In the genomic region with DNA sequence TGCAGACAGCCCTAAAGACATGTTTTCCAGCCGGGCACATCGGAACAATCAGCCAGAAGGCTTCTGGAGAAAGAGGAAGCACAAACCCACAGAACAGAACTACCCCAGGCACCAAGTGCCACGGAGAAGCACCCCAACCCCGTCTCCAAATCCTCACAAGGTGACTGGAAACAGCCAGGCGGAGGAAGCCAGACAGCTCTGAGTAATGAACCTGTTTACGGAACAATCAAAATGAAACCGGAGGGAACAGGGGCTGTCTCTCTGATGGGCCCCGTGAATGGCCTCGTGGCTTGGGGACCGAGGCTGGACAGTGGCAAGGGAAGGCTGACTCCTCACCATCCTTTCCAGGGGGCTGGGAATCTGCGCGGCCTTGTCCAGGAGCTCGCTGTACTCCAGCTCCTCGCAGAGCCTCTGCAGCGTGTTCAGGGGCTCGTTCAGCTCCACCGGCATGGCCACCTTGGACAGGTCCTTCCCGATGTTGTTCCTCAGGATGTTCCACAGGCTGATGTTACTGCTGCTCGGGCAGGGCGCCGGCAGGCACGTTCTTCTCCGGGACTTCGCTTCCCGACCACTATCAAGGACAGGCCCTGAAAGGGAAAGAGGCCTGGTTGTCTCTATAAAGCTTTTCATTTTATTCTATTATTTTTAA, we compare ENCODE assay signal across 9 cellular contexts.
A peak's percentile ranks its signal among the peaks of the same experiment; 100 is the strongest.
DNase-seq lines count a peak whose midpoint lies in the region; ATAC-seq and FAIRE-seq lines count a peak whose summit lies in the region.
"Had no signal": no experiment of that assay in that cellular context is flagged by ENCODE, and none has a peak within 500 bp of the region (broad histone marks: within the 10 kb centered on the region; RNA-seq: fewer than 3 reads in every experiment).

No MANE protein-coding gene starts in this region.

- no peaks in the 10 kb centered on the region for H3K9me3 Mint-ChIP-seq in stimulated activated naive CD8-positive, alpha-beta T cell treated with anti-CD3 and anti-CD28 coated beads, Interleukin-15, Interleukin-2, amounts not matched to agents 100 ng/mL and 50 ng/mL, for 24 hours
- H3K9me3 Mint-ChIP-seq: T-helper 1 cell treated with Interleukin-12 subunit alpha and Interleukin-12 subunit beta and Interleukin-4 antibody, amounts not matched to agents 30 μg/mL and 1 μg/mL, for 36 hours had no signal

- H3K36me3 Mint-ChIP-seq in stimulated activated naive CD8-positive, alpha-beta T cell treated with anti-CD3 and anti-CD28 coated beads, Interleukin-15, Interleukin-2, amounts not matched to agents 100 ng/mL and 50 ng/mL, for 24 hours (ENCODE audit: low read depth) = peaks cover 74% of the 10 kb centered on the region

- FAIRE-seq in urothelium cell line (lab: Jason Lieb, UNC) = no peak

- peak overlapping the region; percentile 19 for H3K4me3 Mint-ChIP-seq in stimulated activated naive CD8-positive, alpha-beta T cell treated with anti-CD3 and anti-CD28 coated beads, Interleukin-15, Interleukin-2, amounts not matched to agents 100 ng/mL and 50 ng/mL, for 24 hours
- H3K4me3 Mint-ChIP-seq: T-helper 1 cell treated with Interleukin-12 subunit alpha and Interleukin-12 subunit beta and Interleukin-4 antibody, amounts not matched to agents 30 μg/mL and 1 μg/mL, for 36 hours had no signal

- DNase-seq in NCI-H82 (lab: John Stamatoyannopoulos, UW) (no peak), activated T-cell treated with anti-CD3 and anti-CD28 coated beads for 4 hours (no peak), urothelium cell line (ENCODE audit: low spot score) (no peak)
- DNase-seq: MG63 had no signal

- H3K27me3 Mint-ChIP-seq in stimulated activated naive CD8-positive, alpha-beta T cell treated with anti-CD3 and anti-CD28 coated beads, Interleukin-15, Interleukin-2, amounts not matched to agents 100 ng/mL and 50 ng/mL, for 24 hours = no peaks in the 10 kb centered on the region

- no peak overlapping the region for H3K27ac Mint-ChIP-seq in stimulated activated naive CD8-positive, alpha-beta T cell treated with anti-CD3 and anti-CD28 coated beads, Interleukin-15, Interleukin-2, amounts not matched to agents 100 ng/mL and 50 ng/mL, for 24 hours
- H3K27ac Mint-ChIP-seq: T-helper 1 cell treated with Interleukin-12 subunit alpha and Interleukin-12 subunit beta and Interleukin-4 antibody, amounts not matched to agents 30 μg/mL and 1 μg/mL, for 36 hours had no signal

- peaks cover 79% of the 10 kb centered on the region for H3K4me1 Mint-ChIP-seq in stimulated activated naive CD8-positive, alpha-beta T cell treated with anti-CD3 and anti-CD28 coated beads, Interleukin-15, Interleukin-2, amounts not matched to agents 100 ng/mL and 50 ng/mL, for 24 hours (ENCODE audit: low read depth)

- ATAC-seq in GM19351 (IDR thresholded peaks at IDR 0.05; ENCODE audit: unreplicated experiment) (peak; percentile 53), HG03045 (IDR thresholded peaks at IDR 0.05; ENCODE audit: unreplicated experiment) (peak; percentile 62)

- peak overlapping the region; percentile 74 for H3K27ac ChIP-seq in cingulate gyrus (ENCODE audit: low read depth, low read length)
